In genomic region chr6:162829013-162829742, GRCh38 we compare ENCODE assay signal across 24 cellular contexts.
"Had no signal": no experiment of that assay in that cellular context is flagged by ENCODE, and none has a peak within 500 bp of the region (broad histone marks: within the 10 kb centered on the region; RNA-seq: fewer than 3 reads in every experiment).

No MANE protein-coding gene starts in this region.

- H3K4me1 Mint-ChIP-seq: activated B cell treated with CpG ODN at 0.5 μM for 24 hours; activated T-helper 17 cell treated with anti-CD3 and anti-CD28 coated beads, Interleukin-2, amount 50 U/mL, for 72 hours; stimulated activated naive B cell treated with anti-CD40 and anti-IgM and Interleukin-4, amounts not matched to agents 10 μg/mL and 1 μg/mL and 100 μg/mL, for 72 hours had no signal

- H3K36me3 Mint-ChIP-seq: activated naive CD4-positive, alpha-beta T cell treated with anti-CD3 and anti-CD28 coated beads, Interleukin-2, amount 50 U/mL, for 72 hours; memory B cell; stimulated activated naive B cell treated with anti-CD40 and anti-IgM and Interleukin-4, amounts not matched to agents 10 μg/mL and 1 μg/mL and 100 μg/mL, for 72 hours; type B pancreatic cell had no signal

- H3K9me3 ChIP-seq: colonic mucosa, esophagus muscularis mucosa, mucosa of descending colon, right lobe of liver had no signal

- DNase-seq: activated B cell treated with CpG ODN at 0.5 μM for 24 hours; activated CD4-positive, alpha-beta T cell treated with anti-CD3 and anti-CD28 coated beads for 4 hours; activated CD4-positive, alpha-beta T cell treated with anti-CD3 and anti-CD28 coated beads, Interleukin-2, amount 50 U/mL, for 48 hours; aorta; colonic mucosa; dorsolateral prefrontal cortex; head of caudate nucleus; hypothalamus; islet precursor cell; left cardiac atrium; mucosa of descending colon; posterior cingulate gyrus; right lobe of liver; stimulated activated CD4-positive, alpha-beta T cell treated with anti-CD3 and anti-CD28 coated beads, Interleukin-15, amount 100 ng/mL, for 24 hours; stimulated activated naive B cell treated with anti-CD40 and anti-IgM and Interleukin-4, amounts not matched to agents 10 μg/mL and 1 μg/mL and 100 μg/mL, for 72 hours; T1000 had no signal

- H3K27me3 Mint-ChIP-seq: activated B cell treated with CpG ODN at 0.5 μM for 24 hours; activated T-helper 17 cell treated with anti-CD3 and anti-CD28 coated beads, Interleukin-2, amount 50 U/mL, for 72 hours; memory B cell; stimulated activated naive B cell treated with anti-CD40 and anti-IgM and Interleukin-4, amounts not matched to agents 10 μg/mL and 1 μg/mL and 100 μg/mL, for 72 hours; type B pancreatic cell had no signal

- H3K27ac ChIP-seq: colonic mucosa, dorsolateral prefrontal cortex, esophagus muscularis mucosa, gastroesophageal sphincter, right lobe of liver, skin epidermis had no signal

- H3K4me1 ChIP-seq: colonic mucosa, esophagus muscularis mucosa, gastroesophageal sphincter, right lobe of liver had no signal

- H3K36me3 ChIP-seq: colonic mucosa, esophagus muscularis mucosa, gastroesophageal sphincter, right lobe of liver had no signal

- H3K27ac Mint-ChIP-seq: activated B cell treated with CpG ODN at 0.5 μM for 24 hours; activated naive CD4-positive, alpha-beta T cell treated with anti-CD3 and anti-CD28 coated beads, Interleukin-2, amount 50 U/mL, for 72 hours; activated T-helper 17 cell treated with anti-CD3 and anti-CD28 coated beads, Interleukin-2, amount 50 U/mL, for 72 hours; memory B cell; stimulated activated naive B cell treated with anti-CD40 and anti-IgM and Interleukin-4, amounts not matched to agents 10 μg/mL and 1 μg/mL and 100 μg/mL, for 72 hours; type B pancreatic cell had no signal

- H3K9me3 Mint-ChIP-seq: activated T-helper 17 cell treated with anti-CD3 and anti-CD28 coated beads, Interleukin-2, amount 50 U/mL, for 72 hours; memory B cell; type B pancreatic cell had no signal

- ATAC-seq: activated naive CD4-positive, alpha-beta T cell treated with anti-CD3 and anti-CD28 coated beads, Interleukin-2, amount 50 U/mL, for 72 hours; activated T-helper 17 cell treated with anti-CD3 and anti-CD28 coated beads, Interleukin-2, amount 50 U/mL, for 72 hours; gastroesophageal sphincter; left cardiac atrium; mucosa of descending colon; right lobe of liver; stimulated activated naive B cell treated with anti-CD40 and anti-IgM and Interleukin-4, amounts not matched to agents 10 μg/mL and 1 μg/mL and 100 μg/mL, for 72 hours had no signal

- H3K4me3 Mint-ChIP-seq: activated B cell treated with CpG ODN at 0.5 μM for 24 hours; activated T-helper 17 cell treated with anti-CD3 and anti-CD28 coated beads, Interleukin-2, amount 50 U/mL, for 72 hours; memory B cell; neural crest cell; stimulated activated naive B cell treated with anti-CD40 and anti-IgM and Interleukin-4, amounts not matched to agents 10 μg/mL and 1 μg/mL and 100 μg/mL, for 72 hours; type B pancreatic cell had no signal

- H3K4me3 ChIP-seq: colonic mucosa, esophagus muscularis mucosa, gastroesophageal sphincter, mucosa of descending colon, right lobe of liver, skin epidermis had no signal

- H3K27me3 ChIP-seq: colonic mucosa, dorsolateral prefrontal cortex, esophagus muscularis mucosa, gastroesophageal sphincter, right lobe of liver had no signal
